Comparison of ENCODE assay signal across 28 cellular contexts in genomic region chr2:238988105-238988504, GRCh38.
"Had no signal": no experiment of that assay in that cellular context is flagged by ENCODE, and none has a peak within 500 bp of the region (broad histone marks: within the 10 kb centered on the region; RNA-seq: fewer than 3 reads in every experiment).

No MANE protein-coding gene starts in this region.

- H3K4me3 ChIP-seq: adrenal gland, ascending aorta, cardiac muscle cell, colonic mucosa, esophagus squamous epithelium, left ventricle myocardium inferior, right atrium auricular region, smooth muscle cell, testis, transverse colon, uterus had no signal

- H3K36me3 ChIP-seq: adrenal gland, ascending aorta, cardiac muscle cell, colonic mucosa, esophagus squamous epithelium, left ventricle myocardium inferior, right atrium auricular region, transverse colon, uterus, WERI-Rb-1 had no signal

- H3K4me1 ChIP-seq: adrenal gland, ascending aorta, colonic mucosa, esophagus squamous epithelium, left ventricle myocardium inferior, right atrium auricular region, testis, transverse colon, uterus had no signal

- H3K27ac Mint-ChIP-seq: activated naive CD4-positive, alpha-beta T cell treated with anti-CD3 and anti-CD28 coated beads, Interleukin-2, amount 50 U/mL, for 72 hours; activated T-cell treated with anti-CD3 and anti-CD28 coated beads, Interleukin-2, amount 50 U/mL, for 24 hours; activated T-helper 17 cell treated with anti-CD3 and anti-CD28 coated beads, Interleukin-2, amount 50 U/mL, for 72 hours had no signal

- H3K27me3 ChIP-seq: ascending aorta, cardiac muscle cell, colonic mucosa, right atrium auricular region, testis, uterus had no signal

- H3K4me2 ChIP-seq: smooth muscle cell had no signal

- ATAC-seq: activated CD4-positive, CD25-positive, alpha-beta regulatory T cell treated with anti-CD3 and anti-CD28 coated beads, Interleukin-2, amount 50 U/mL, for 24 hours; activated naive CD4-positive, alpha-beta T cell treated with anti-CD3 and anti-CD28 coated beads, Interleukin-2, amount 50 U/mL, for 72 hours; activated T-helper 17 cell treated with anti-CD3 and anti-CD28 coated beads, Interleukin-2, amount 50 U/mL, for 72 hours had no signal

- H3K4me3 Mint-ChIP-seq: activated T-cell treated with anti-CD3 and anti-CD28 coated beads, Interleukin-2, amount 50 U/mL, for 24 hours; activated T-helper 17 cell treated with anti-CD3 and anti-CD28 coated beads, Interleukin-2, amount 50 U/mL, for 72 hours; brain; nephron had no signal

- DNase-seq: activated CD4-positive, alpha-beta T cell treated with anti-CD3 and anti-CD28 coated beads for 48 hours; activated CD4-positive, alpha-beta T cell treated with anti-CD3 and anti-CD28 coated beads, Interleukin-2, amount 50 U/mL, for 48 hours; activated CD8-positive, alpha-beta memory T cell treated with anti-CD3 and anti-CD28 coated beads, Interleukin-2, amount 50 U/mL, for 48 hours; activated gamma-delta T cell treated with Interleukin-2 at 50 U/mL for 16 hours; activated T-cell treated with anti-CD3 and anti-CD28 coated beads, Interleukin-2, amount 50 U/mL, for 24 hours; adrenal gland; cerebellar nuclear complex; colonic mucosa; effector CD8-positive, alpha-beta T cell; esophagus squamous epithelium; left ventricle myocardium inferior; occipital lobe; stimulated activated naive CD4-positive, alpha-beta T cell treated with Interleukin-2 at 50 U/mL for 16 hours; T-helper 9 cell; testis; transverse colon; uterus; WERI-Rb-1 had no signal

- H3K36me3 Mint-ChIP-seq: activated naive CD4-positive, alpha-beta T cell treated with anti-CD3 and anti-CD28 coated beads, Interleukin-2, amount 50 U/mL, for 72 hours; brain had no signal

- H3K9me3 ChIP-seq: adrenal gland, ascending aorta, colonic mucosa, esophagus squamous epithelium, left ventricle myocardium inferior, right atrium auricular region, testis, transverse colon, uterus had no signal

- H3K27me3 Mint-ChIP-seq: brain had no signal

- H3K4me1 Mint-ChIP-seq: activated T-helper 17 cell treated with anti-CD3 and anti-CD28 coated beads, Interleukin-2, amount 50 U/mL, for 72 hours had no signal

- H3K27ac ChIP-seq: adrenal gland, ascending aorta, cardiac muscle cell, colonic mucosa, epithelial cell of prostate, left ventricle myocardium inferior, right atrium auricular region, testis, transverse colon, uterus, WERI-Rb-1 had no signal

- H3K9me3 Mint-ChIP-seq: activated naive CD4-positive, alpha-beta T cell treated with anti-CD3 and anti-CD28 coated beads, Interleukin-2, amount 50 U/mL, for 72 hours; activated T-cell treated with anti-CD3 and anti-CD28 coated beads, Interleukin-2, amount 50 U/mL, for 24 hours; activated T-helper 17 cell treated with anti-CD3 and anti-CD28 coated beads, Interleukin-2, amount 50 U/mL, for 72 hours had no signal
